In the genomic region with DNA sequence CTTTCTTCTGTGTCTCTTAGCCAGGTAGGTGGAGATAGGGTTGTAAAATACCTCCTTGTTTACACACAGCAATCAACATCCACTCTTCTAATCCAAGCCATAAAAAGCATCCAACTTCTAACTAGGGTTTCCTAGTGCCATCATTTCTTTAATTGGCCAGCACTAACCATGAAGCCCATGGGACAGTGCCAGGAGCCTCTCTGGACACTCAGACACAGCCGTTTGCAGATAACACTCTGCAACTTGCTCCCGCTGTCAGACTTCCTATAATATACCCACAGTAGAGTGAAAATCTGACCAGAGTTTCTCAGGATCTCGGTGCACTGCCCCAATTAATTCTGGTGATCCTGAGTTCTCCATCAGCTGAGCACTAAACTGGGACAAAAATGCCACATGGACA, we compare ENCODE assay signal across 32 cellular contexts. TPM values are rescaled to one million over a fixed set of nuclear protein-coding genes. Genes with fewer than 3 reads are reported as not detected.
"Had no signal": no experiment of that assay in that cellular context is flagged by ENCODE, and none has a peak within 500 bp of the region (broad histone marks: within the 10 kb centered on the region; RNA-seq: fewer than 3 reads in every experiment).

No MANE protein-coding gene starts in this region.

- H3K4me1 Mint-ChIP-seq: activated CD4-positive, alpha-beta memory T cell treated with anti-CD3 and anti-CD28 coated beads, Interleukin-2, amount 10 ng/mL, durations not matched to agents 7 days and 5 days; activated CD8-positive, alpha-beta memory T cell treated with anti-CD3 and anti-CD28 coated beads, Interleukin-2, amount 10 ng/mL, durations not matched to agents 7 days and 5 days; activated naive CD4-positive, alpha-beta T cell treated with anti-CD3 and anti-CD28 coated beads, Interleukin-2, amount 10 ng/mL, durations not matched to agents 7 days and 5 days; activated naive CD8-positive, alpha-beta T cell treated with anti-CD3 and anti-CD28 coated beads, Interleukin-2, amount 50 U/mL, for 24 hours had no signal

- H3K4me3 ChIP-seq: PC-9 had no signal

- H3K4me2 ChIP-seq: KMS-11, PC-9 had no signal

- H3K9ac ChIP-seq: KMS-11 had no signal

- H3K27ac Mint-ChIP-seq: activated CD4-positive, alpha-beta memory T cell treated with anti-CD3 and anti-CD28 coated beads, Interleukin-2, amount 10 ng/mL, durations not matched to agents 7 days and 5 days; activated CD8-positive, alpha-beta memory T cell treated with anti-CD3 and anti-CD28 coated beads, Interleukin-2, amount 10 ng/mL, durations not matched to agents 7 days and 5 days; activated naive CD4-positive, alpha-beta T cell treated with anti-CD3 and anti-CD28 coated beads, Interleukin-2, amount 10 ng/mL, durations not matched to agents 7 days and 5 days; activated naive CD8-positive, alpha-beta T cell; activated naive CD8-positive, alpha-beta T cell treated with anti-CD3 and anti-CD28 coated beads, Interleukin-2, amount 50 U/mL, for 24 hours; brain had no signal

- DNase-seq: activated CD4-positive, alpha-beta memory T cell treated with anti-CD3 and anti-CD28 coated beads, Interleukin-2, amount 10 ng/mL, durations not matched to agents 7 days and 5 days; activated CD4-positive, alpha-beta T cell treated with anti-CD3 and anti-CD28 coated beads for 1 hour; activated CD4-positive, alpha-beta T cell treated with anti-CD3 and anti-CD28 coated beads for 48 hours; activated CD4-positive, CD25-positive, alpha-beta regulatory T cell; activated CD8-positive, alpha-beta memory T cell treated with anti-CD3 and anti-CD28 coated beads for 24 hours; activated CD8-positive, alpha-beta memory T cell treated with anti-CD3 and anti-CD28 coated beads, Interleukin-2, amount 10 ng/mL, durations not matched to agents 7 days and 5 days; activated CD8-positive, alpha-beta memory T cell treated with anti-CD3 and anti-CD28 coated beads, Interleukin-2, amount 50 U/mL, for 48 hours; activated effector memory CD4-positive, alpha-beta T cell treated with Interleukin-2 at 50 U/mL for 16 hours; activated naive CD4-positive, alpha-beta T cell treated with anti-CD3 and anti-CD28 coated beads, Interleukin-2, amount 10 ng/mL, durations not matched to agents 7 days and 5 days; activated naive CD8-positive, alpha-beta T cell treated with anti-CD3 and anti-CD28 coated beads, Interleukin-2, amount 50 U/mL, for 24 hours; activated T-cell treated with anti-CD3 and anti-CD28 coated beads, Interleukin-2, amount 50 U/mL, for 48 hours; central memory CD4-positive, alpha-beta T cell; MM.1S; NCI-H1105; NCI-H1417 treated with DMSO at 0.1 percent for 48 hours; NCI-H2029; NCI-H510A treated with DMSO at 0.1 percent for 48 hours; NCI-H526 treated with DMSO at 0.1 percent for 48 hours; NCI-H774; PC-9; Right ventricle myocardium superior; T-helper 1 cell; T-helper 2 cell; T-helper 9 cell had no signal

- ATAC-seq: activated CD8-positive, alpha-beta memory T cell treated with anti-CD3 and anti-CD28 coated beads, Interleukin-2, amount 10 ng/mL, durations not matched to agents 7 days and 5 days; activated naive CD8-positive, alpha-beta T cell treated with anti-CD3 and anti-CD28 coated beads, Interleukin-2, amount 50 U/mL, for 24 hours had no signal

- H3K27ac ChIP-seq: KMS-11, PC-9, RWPE1, VCaP had no signal

- H3K9me3 Mint-ChIP-seq: activated CD4-positive, alpha-beta memory T cell treated with anti-CD3 and anti-CD28 coated beads, Interleukin-2, amount 10 ng/mL, durations not matched to agents 7 days and 5 days; activated naive CD4-positive, alpha-beta T cell treated with anti-CD3 and anti-CD28 coated beads, Interleukin-2, amount 10 ng/mL, durations not matched to agents 7 days and 5 days; activated naive CD8-positive, alpha-beta T cell treated with anti-CD3 and anti-CD28 coated beads, Interleukin-2, amount 50 U/mL, for 24 hours had no signal

- H2AFZ ChIP-seq: PC-9 had no signal

- H3K4me3 Mint-ChIP-seq: activated CD4-positive, alpha-beta memory T cell treated with anti-CD3 and anti-CD28 coated beads, Interleukin-2, amount 10 ng/mL, durations not matched to agents 7 days and 5 days; activated CD8-positive, alpha-beta memory T cell treated with anti-CD3 and anti-CD28 coated beads, Interleukin-2, amount 10 ng/mL, durations not matched to agents 7 days and 5 days; activated naive CD4-positive, alpha-beta T cell treated with anti-CD3 and anti-CD28 coated beads, Interleukin-2, amount 10 ng/mL, durations not matched to agents 7 days and 5 days; activated naive CD8-positive, alpha-beta T cell; activated naive CD8-positive, alpha-beta T cell treated with anti-CD3 and anti-CD28 coated beads, Interleukin-2, amount 50 U/mL, for 24 hours; brain had no signal

- H3K36me3 Mint-ChIP-seq: activated CD8-positive, alpha-beta memory T cell treated with anti-CD3 and anti-CD28 coated beads, Interleukin-2, amount 10 ng/mL, durations not matched to agents 7 days and 5 days; activated naive CD4-positive, alpha-beta T cell treated with anti-CD3 and anti-CD28 coated beads, Interleukin-2, amount 10 ng/mL, durations not matched to agents 7 days and 5 days; activated naive CD8-positive, alpha-beta T cell; brain had no signal

RNA-seq across cellular contexts. Expression of a gene that starts 53.4 kb away (rescaled TPM):
- total RNA-seq: activated CD4-positive, alpha-beta memory T cell treated with anti-CD3 and anti-CD28 coated beads, Interleukin-2, amount 10 ng/mL, durations not matched to agents 7 days and 5 days; activated CD8-positive, alpha-beta memory T cell treated with anti-CD3 and anti-CD28 coated beads, Interleukin-2, amount 10 ng/mL, durations not matched to agents 7 days and 5 days; bronchial epithelial cell; LHCN-M2; OCI-LY7; PC-9; Right ventricle myocardium superior had no signal
